In genomic region chr2:197434541-197435513, GRCh38 we compare ENCODE assay signal across 8 cellular contexts. TPM values are rescaled to one million over a fixed set of nuclear protein-coding genes. Genes with fewer than 3 reads are reported as not detected.
DNase-seq lines count a peak whose midpoint lies in the region; ATAC-seq, FAIRE-seq and TF ChIP-seq lines count a peak whose summit lies in the region.

SF3B1 (minus strand) TSS chr2:197435028; CDS start chr2:197434999, 29 bp downstream.

- intact Hi-C loops in adrenal gland (cut with DNase I): no loop called here
- intact Hi-C loops in heart left ventricle (cut with DNase I): loop anchor here in 7 of 10 donors (1.0 to 10.0 kb wide), 3 partner anchors 18 to 270 kb away; partner anchors contain the start of genes COQ10B (in 7 of the 7) and MARS2 (in 2 of the 7)

- H3K4me3 ChIP-seq in adrenal gland (peak within 1 kb of the TSS; percentile 36 to 87 (median 80)), heart left ventricle (peak within 1 kb of the TSS; percentile 63 to 99 (median 87))

- peak within 1 kb of the TSS; percentile 84 to 99 (median 98) for H3K27ac ChIP-seq in adrenal gland
- peak within 1 kb of the TSS; percentile 87 to 99 (median 94) for H3K27ac ChIP-seq in heart left ventricle

- FAIRE-seq in GM12892 (lab: Jason Lieb, UNC): peak; percentile 98

- H3K27me3 Mint-ChIP-seq in type B pancreatic cell: no peaks in the 10 kb centered on the region

- peaks cover under 1% of the 10 kb centered on the region for H3K36me3 Mint-ChIP-seq in type B pancreatic cell

- TF ChIP-seq POLR2A in GM12892 (IDR thresholded peaks at IDR 0.05; ENCODE audit: low read depth, low read length) (peak; percentile 97), adrenal gland (IDR thresholded peaks at IDR 0.05) (peak; percentile 79 to 97), heart left ventricle (IDR thresholded peaks at IDR 0.05) (peak in 1 of 2 donors; percentile 88)

- H3K9me3 ChIP-seq in adrenal gland (replicated peaks in 1 of 3) (no peaks in the 10 kb centered on the region), heart left ventricle (no peaks in the 10 kb centered on the region)

- TF ChIP-seq CTCF in adrenal gland (IDR thresholded peaks at IDR 0.05) (peak in 1 of 6 experiments; percentile 5), heart left ventricle (IDR thresholded peaks at IDR 0.05) (no peak), type B pancreatic cell (conservative IDR thresholded peaks at IDR 0.05) (no peak)

- no peaks in the 10 kb centered on the region for H3K36me3 ChIP-seq in adrenal gland (replicated peaks in 1 of 2)
- H3K36me3 ChIP-seq in heart left ventricle: peaks cover 0 to 1% (median 0%) of the 10 kb centered on the region in 9 donors

- ATAC-seq in HG02852 (IDR thresholded peaks at IDR 0.05; ENCODE audit: unreplicated experiment) (peak; percentile 92), heart left ventricle (peak; percentile 98 to 99 (median 98))

- DNase-seq in GM12892 (ENCODE audit: insufficient read length): peak; percentile 87
- peak; percentile 94 for DNase-seq in NCI-H146 (lab: John Stamatoyannopoulos, UW)
- peak; percentile 99 for DNase-seq in T-helper 1 cell
- DNase-seq in adrenal gland: peak; percentile 98 to 99 (median 99)
- DNase-seq in heart left ventricle: peak; percentile 98 to 99 (median 99)
- peak; percentile 98 for DNase-seq in pons (ENCODE audit: low spot score)
- peak; percentile 99 for DNase-seq in type B pancreatic cell (ENCODE audit: extremely low spot score, unreplicated experiment)

- peak within 1 kb of the TSS; percentile 100 for H3K27ac Mint-ChIP-seq in type B pancreatic cell

- peaks cover 39 to 45% of the 10 kb centered on the region in 2 donors for H3K4me1 ChIP-seq in adrenal gland (replicated peaks in 1 of 2)
- peaks cover 23 to 51% (median 45%) of the 10 kb centered on the region in 12 donors for H3K4me1 ChIP-seq in heart left ventricle

- WGBS in adrenal gland, 4 donors: 0 to 1% (median 0%) methylated on average over 47 to 74 of the region's 74 CpGs
- WGBS in heart left ventricle, 4 donors: 0 to 1% (median 0%) methylated on average over 68 to 74 of the region's 74 CpGs

- peaks cover 29% of the 10 kb centered on the region for H3K4me1 Mint-ChIP-seq in type B pancreatic cell (ENCODE audit: unreplicated experiment)

- peak within 1 kb of the TSS; percentile 92 for H3K4me3 Mint-ChIP-seq in type B pancreatic cell

- H3K27me3 ChIP-seq in adrenal gland: no peaks in the 10 kb centered on the region
- no peaks in the 10 kb centered on the region for H3K27me3 ChIP-seq in heart left ventricle

- H3K9me3 Mint-ChIP-seq in type B pancreatic cell: no peaks in the 10 kb centered on the region

RNA-seq across cellular contexts. Expression of gene SF3B1, which starts in this region (rescaled TPM):
- polyA plus RNA-seq in GM12892 (2012; ENCODE audit: missing spikeins): 219 TPM
- total RNA-seq in adrenal gland (100 to 1,000 TPM in 7 of 8 donors, 10 to 100 TPM in 1; 91.1 to 507 (median 245) TPM), heart left ventricle (100 to 1,000 TPM in 8 of 9 donors, 10 to 100 TPM in 1; 80.4 to 167 (median 133) TPM), type B pancreatic cell (ENCODE audit: low replicate concordance) (266 and 296 TPM in 2 replicates)
- polyA plus RNA-seq in adrenal gland (100 to 1,000 TPM; 248 to 564 (median 548) TPM), heart left ventricle (100 to 1,000 TPM in 1 of 2 donors, 10 to 100 TPM in 1; 88.1 to 112 TPM)

Comparison
In these comparisons a context has a peak if more than half of its experiments do, and no peak if none do; other contexts are left out.
1. Peak in every context shown above with its lines: DNase-seq, ATAC-seq, H3K4me3 ChIP-seq and H3K27ac ChIP-seq.
2. intact Hi-C loops: an anchor here in heart left ventricle (1.0 to 10.0 kb wide); none called in adrenal gland.